In genomic region chr17:32998111-32998892, GRCh38 we compare ENCODE assay signal across 9 cellular contexts. TPM values are rescaled to one million over a fixed set of nuclear protein-coding genes. Genes with fewer than 3 reads are reported as not detected.
DNase-seq lines count a peak whose midpoint lies in the region; ATAC-seq and TF ChIP-seq lines count a peak whose summit lies in the region.
"Had no signal": no experiment of that assay in that cellular context is flagged by ENCODE, and none has a peak within 500 bp of the region (broad histone marks: within the 10 kb centered on the region; RNA-seq: fewer than 3 reads in every experiment).

No MANE protein-coding gene starts in this region.

- H3K36me3 ChIP-seq in Karpas-422 (ENCODE audit: insufficient read depth, low read length) (no peaks in the 10 kb centered on the region), ovary (no peaks in the 10 kb centered on the region), tibial artery (no peaks in the 10 kb centered on the region)

- H3K79me2 ChIP-seq in Karpas-422 (ENCODE audit: low read length) = no peaks in the 10 kb centered on the region

- no peaks in the 10 kb centered on the region for H3K9me3 ChIP-seq in Karpas-422 (ENCODE audit: low read length)
- no peaks in the 10 kb centered on the region for H3K9me3 ChIP-seq in ovary
- H3K9me3 ChIP-seq in tibial artery = no peaks in the 10 kb centered on the region

- no peak overlapping the region for H3K27ac Mint-ChIP-seq in glutamatergic neuron (ENCODE audit: unreplicated experiment)

- H3K4me3 ChIP-seq in Karpas-422 (ENCODE audit: low read length) = no peak overlapping the region
- no peak overlapping the region for H3K4me3 ChIP-seq in ovary
- H3K4me3 ChIP-seq in tibial artery = no peak overlapping the region

- H3K9ac ChIP-seq in Karpas-422 (ENCODE audit: low read length) = no peak overlapping the region

- no peaks in the 10 kb centered on the region for H3K36me3 Mint-ChIP-seq in glutamatergic neuron (ENCODE audit: unreplicated experiment)

- H3K4me2 ChIP-seq in Karpas-422 (ENCODE audit: low read depth, low read length, poor library complexity, severe bottlenecking) = no peak overlapping the region

- no peak for TF ChIP-seq EP300 in ovary (IDR thresholded peaks at IDR 0.05)

- no peaks in the 10 kb centered on the region for H3K9me2 ChIP-seq in Karpas-422 (replicated peaks; ENCODE audit: insufficient read depth, low read length)

- H2AFZ ChIP-seq in Karpas-422 (ENCODE audit: low read length) = no peak overlapping the region

- H3K27me3 ChIP-seq in Karpas-422 (ENCODE audit: low read length) (no peaks in the 10 kb centered on the region), ovary (no peaks in the 10 kb centered on the region), tibial artery (peaks cover 0 to 5% of the 10 kb centered on the region in 2 donors)

- 1 to 2% (median 2%) methylated on average over 18 of the region's 18 CpGs for WGBS in ovary, 3 donors

- H4K20me1 ChIP-seq in Karpas-422 (ENCODE audit: insufficient read depth, low read depth, low read length) = no peaks in the 10 kb centered on the region

- H3K9me3 Mint-ChIP-seq in glutamatergic neuron (ENCODE audit: unreplicated experiment) = no peaks in the 10 kb centered on the region

- peak overlapping the region; percentile 31 for H3K4me3 Mint-ChIP-seq in glutamatergic neuron (ENCODE audit: unreplicated experiment)

- in situ Hi-C loops in SK-MEL-5 (cut with HindIII; ENCODE audit: low pct_unique_long_range_greater_than_20kb, low sequenced_read_pairs) = no loop called here

- H3K4me1 ChIP-seq in Karpas-422 (ENCODE audit: low read length) (no peaks in the 10 kb centered on the region), ovary (ENCODE audit: insufficient read depth) (peaks cover 4% of the 10 kb centered on the region), tibial artery (peaks cover 0 to 9% (median 8%) of the 10 kb centered on the region in 4 donors)

- no peak for TF ChIP-seq POLR2A in ovary (IDR thresholded peaks at IDR 0.05)

- peaks cover 4% of the 10 kb centered on the region for H3K27me3 Mint-ChIP-seq in glutamatergic neuron (ENCODE audit: unreplicated experiment)

- H3K27ac ChIP-seq in Karpas-422 (ENCODE audit: low read length) (no peak overlapping the region), ovary (no peak overlapping the region), tibial artery (no peak overlapping the region)

- ATAC-seq in HG03342 (IDR thresholded peaks at IDR 0.05; ENCODE audit: unreplicated experiment) = no peak

- no peaks in the 10 kb centered on the region for H3K4me1 Mint-ChIP-seq in glutamatergic neuron (ENCODE audit: low read depth, unreplicated experiment)

- DNase-seq in EH (ENCODE audit: low read depth) = peak; percentile 75
- peak; percentile 84 for DNase-seq in Karpas-422
- DNase-seq in SK-MEL-5 (ENCODE audit: low read depth, low spot score) = peak; percentile 76
- peak; percentile 67 for DNase-seq in activated naive CD4-positive, alpha-beta T cell treated with anti-CD3 and anti-CD28 coated beads, Interleukin-2, amount 50 U/mL, for 16 hours
- DNase-seq in glutamatergic neuron = peak; percentile 92
- peak; percentile 80 to 89 (median 85) for DNase-seq in ovary
- DNase-seq in tibial artery = peak; percentile 79 to 82

- TF ChIP-seq CTCF in glutamatergic neuron (IDR thresholded peaks at IDR 0.05; ENCODE audit: partially characterized antibody, unreplicated experiment) (peak; percentile 92), ovary (IDR thresholded peaks at IDR 0.05) (peak; percentile 66 to 82 (median 68)), tibial artery (IDR thresholded peaks at IDR 0.05) (peak; percentile 76 to 90)

- intact Hi-C loops in ovary (cut with DNase I) = loop anchor here in 2 of 4 donors (5.0 to 10.0 kb wide), 3 partner anchors 124 to 216 kb away; partner anchors contain the start of gene MYO1D (in 1 of the 2)
- intact Hi-C loops in tibial artery (cut with DNase I; ENCODE audit: low total_unique reads) = no loop called here

RNA-seq across cellular contexts. Expression of gene SPACA3, which starts 6.7 kb away (rescaled TPM):
- total RNA-seq in Karpas-422 (2014; rRNA removed; shearing (Covaris generic); ENCODE audit: low replicate concordance) = not detected in 2 replicates
- total RNA-seq in SK-MEL-5 (2014; rRNA removed; shearing (Covaris generic)) = 0.40 TPM in 1 of 2 replicates, not detected in the other
- 0.29 TPM in 1 of 2 replicates, not detected in the other for polyA plus RNA-seq in SK-MEL-5 (2015; cell fraction: cytosol; rRNA removed)
- polyA plus RNA-seq in SK-MEL-5 (2015; cell fraction: nucleus; rRNA removed) = not detected in 2 replicates
- total RNA-seq in glutamatergic neuron (ENCODE audit: unreplicated experiment) = not detected
- total RNA-seq in ovary = not detected
- not detected for polyA plus RNA-seq in ovary
- total RNA-seq: mononuclear cell had no signal
